24 cellular contexts compared by ENCODE assay signal in genomic region chr9:27400334-27400875, GRCh38.
"Had no signal": no experiment of that assay in that cellular context is flagged by ENCODE, and none has a peak within 500 bp of the region (broad histone marks: within the 10 kb centered on the region; RNA-seq: fewer than 3 reads in every experiment).

No MANE protein-coding gene starts in this region.

- DNase-seq: activated CD4-positive, alpha-beta memory T cell treated with anti-CD3 and anti-CD28 coated beads, Interleukin-2, amount 10 ng/mL, durations not matched to agents 7 days and 5 days; activated CD4-positive, alpha-beta T cell treated with anti-CD3 and anti-CD28 coated beads for 48 hours; activated CD4-positive, CD25-positive, alpha-beta regulatory T cell; activated naive CD4-positive, alpha-beta T cell treated with anti-CD3 and anti-CD28 coated beads for 36 hours; activated T-cell treated with anti-CD3 and anti-CD28 coated beads, Interleukin-2, amount 50 U/mL, for 1 hour; aorta; brain microvascular endothelial cell; erythroblast; heart left ventricle; immature natural killer cell; lower lobe of right lung; nephron progenitor cell; occipital lobe; retina; stimulated activated CD4-positive, alpha-beta T cell treated with anti-CD3 and anti-CD28 coated beads, Interleukin-15, amount 100 ng/mL, for 24 hours; stimulated activated CD4-positive, alpha-beta T cell treated with anti-CD3 and anti-CD28 coated beads, Interleukin-2, amount 100 ng/mL, for 48 hours; stimulated activated naive CD8-positive, alpha-beta T cell treated with anti-CD3 and anti-CD28 coated beads, Interleukin-15, amount 100 ng/mL, for 72 hours; T-helper 1 cell; T1000; trophoblast cell had no signal

- H3K4me3 Mint-ChIP-seq: activated CD4-positive, alpha-beta memory T cell treated with anti-CD3 and anti-CD28 coated beads, Interleukin-2, amount 10 ng/mL, durations not matched to agents 7 days and 5 days; activated naive CD4-positive, alpha-beta T cell treated with anti-CD3 and anti-CD28 coated beads for 36 hours; immature natural killer cell; nephron progenitor cell; stimulated activated naive CD8-positive, alpha-beta T cell treated with anti-CD3 and anti-CD28 coated beads, Interleukin-15, amount 100 ng/mL, for 72 hours had no signal

- H3K27me3 ChIP-seq: brain microvascular endothelial cell, gastroesophageal sphincter, heart left ventricle, suprapubic skin had no signal

- H3K9me3 Mint-ChIP-seq: activated CD4-positive, alpha-beta memory T cell treated with anti-CD3 and anti-CD28 coated beads, Interleukin-2, amount 10 ng/mL, durations not matched to agents 7 days and 5 days; activated naive CD4-positive, alpha-beta T cell treated with anti-CD3 and anti-CD28 coated beads for 36 hours; activated T-helper 2 cell treated with anti-CD3 and anti-CD28 coated beads, Interferon-gamma antibody, Interleukin-2, Interleukin-4, amounts not matched to agents 10 μg/mL and 5 μg/mL and 100 μg/mL, durations not matched to agents 14 hours and 24 hours and 36 hours; stimulated activated naive CD8-positive, alpha-beta T cell treated with anti-CD3 and anti-CD28 coated beads, Interleukin-15, amount 100 ng/mL, for 72 hours had no signal

- ATAC-seq: gastroesophageal sphincter; heart left ventricle; lower lobe of right lung; stimulated activated naive CD8-positive, alpha-beta T cell treated with anti-CD3 and anti-CD28 coated beads, Interleukin-15, amount 100 ng/mL, for 72 hours had no signal

- H3K4me1 ChIP-seq: lower lobe of right lung had no signal

- H3K36me3 Mint-ChIP-seq: immature natural killer cell had no signal

- H3K9me3 ChIP-seq: gastroesophageal sphincter, lower lobe of right lung, suprapubic skin had no signal

- H3K27me3 Mint-ChIP-seq: stimulated activated naive CD8-positive, alpha-beta T cell treated with anti-CD3 and anti-CD28 coated beads, Interleukin-15, amount 100 ng/mL, for 72 hours had no signal

- H3K27ac Mint-ChIP-seq: activated CD4-positive, alpha-beta memory T cell treated with anti-CD3 and anti-CD28 coated beads, Interleukin-2, amount 10 ng/mL, durations not matched to agents 7 days and 5 days; activated naive CD4-positive, alpha-beta T cell treated with anti-CD3 and anti-CD28 coated beads for 36 hours; activated T-helper 2 cell treated with anti-CD3 and anti-CD28 coated beads, Interferon-gamma antibody, Interleukin-2, Interleukin-4, amounts not matched to agents 10 μg/mL and 5 μg/mL and 100 μg/mL, durations not matched to agents 14 hours and 24 hours and 36 hours; immature natural killer cell had no signal

- H3K27ac ChIP-seq: brain microvascular endothelial cell, coronary artery, gastroesophageal sphincter, heart left ventricle, lower lobe of right lung, suprapubic skin had no signal

- H3K36me3 ChIP-seq: brain microvascular endothelial cell, gastroesophageal sphincter, heart left ventricle, lower lobe of right lung, suprapubic skin had no signal

- H3K4me3 ChIP-seq: coronary artery, gastroesophageal sphincter, heart left ventricle, lower lobe of right lung, suprapubic skin had no signal

- H3K4me1 Mint-ChIP-seq: activated CD4-positive, alpha-beta memory T cell treated with anti-CD3 and anti-CD28 coated beads, Interleukin-2, amount 10 ng/mL, durations not matched to agents 7 days and 5 days; immature natural killer cell; stimulated activated naive CD8-positive, alpha-beta T cell treated with anti-CD3 and anti-CD28 coated beads, Interleukin-15, amount 100 ng/mL, for 72 hours had no signal
